ENCODE assay signal across 1 cellular context in the genomic region with DNA sequence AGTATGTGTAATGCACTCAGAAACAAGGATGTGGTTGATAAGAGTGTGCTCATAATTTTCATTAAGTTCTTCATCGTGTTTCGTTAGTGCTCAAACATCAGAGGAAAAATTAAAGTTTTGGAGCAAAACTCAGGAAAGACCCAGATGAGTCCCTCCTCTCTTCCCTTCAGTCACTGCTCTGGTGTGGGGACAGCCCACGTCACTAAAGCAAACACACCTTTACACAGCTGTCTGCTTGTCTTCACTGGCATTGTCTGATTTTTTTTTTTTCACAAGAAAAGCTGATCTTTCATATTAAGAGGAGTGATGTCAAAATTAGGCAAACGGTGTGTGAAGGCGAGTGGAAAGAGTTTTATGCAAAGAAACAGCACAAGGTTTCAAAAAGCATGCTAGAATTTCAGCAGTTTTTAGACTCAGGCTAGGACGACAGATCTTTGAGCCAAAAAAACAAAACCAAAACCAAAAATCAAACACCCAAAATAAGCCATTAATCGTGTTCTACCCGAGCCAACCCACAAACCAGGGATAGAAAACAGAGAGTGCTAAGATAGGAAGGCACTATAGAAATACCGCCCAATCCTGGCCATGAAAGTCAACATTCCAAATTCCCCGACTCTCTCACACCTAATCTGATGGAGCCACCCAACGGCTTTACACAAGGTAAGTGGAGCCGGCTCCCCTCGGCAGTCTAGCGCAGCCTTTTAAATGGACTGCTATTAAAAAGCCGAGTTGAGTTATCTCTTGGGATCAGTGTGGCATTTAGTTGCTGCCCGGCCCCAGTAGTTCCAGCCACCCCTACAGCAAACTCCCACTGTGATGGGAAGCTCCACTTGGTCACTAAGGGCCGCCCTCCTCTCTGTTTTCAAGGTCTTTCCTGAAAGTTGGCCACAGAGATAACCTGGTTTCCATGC.
TF ChIP-seq lines count a peak whose summit lies in the region.

No MANE protein-coding gene starts in this region.

TF ChIP-seq in GM23338, 12 proteins besides CTCF, POLR2A, EP300 and RAD21 (continued from another document):
- TF ChIP-seq STAT1 (IDR thresholded peaks at IDR 0.05; ENCODE audit: unreplicated experiment) (no peak), EZH2phosphoT487 (IDR thresholded peaks at IDR 0.05; ENCODE audit: unreplicated experiment) (no peak), EZH2 (IDR thresholded peaks at IDR 0.05; ENCODE audit: low read depth, unreplicated experiment) (no peak), CREB1 (CRISPR knock-in tag; IDR thresholded peaks at IDR 0.05; ENCODE audit: low read depth) (no peak)
- TF ChIP-seq, protein P1, sequence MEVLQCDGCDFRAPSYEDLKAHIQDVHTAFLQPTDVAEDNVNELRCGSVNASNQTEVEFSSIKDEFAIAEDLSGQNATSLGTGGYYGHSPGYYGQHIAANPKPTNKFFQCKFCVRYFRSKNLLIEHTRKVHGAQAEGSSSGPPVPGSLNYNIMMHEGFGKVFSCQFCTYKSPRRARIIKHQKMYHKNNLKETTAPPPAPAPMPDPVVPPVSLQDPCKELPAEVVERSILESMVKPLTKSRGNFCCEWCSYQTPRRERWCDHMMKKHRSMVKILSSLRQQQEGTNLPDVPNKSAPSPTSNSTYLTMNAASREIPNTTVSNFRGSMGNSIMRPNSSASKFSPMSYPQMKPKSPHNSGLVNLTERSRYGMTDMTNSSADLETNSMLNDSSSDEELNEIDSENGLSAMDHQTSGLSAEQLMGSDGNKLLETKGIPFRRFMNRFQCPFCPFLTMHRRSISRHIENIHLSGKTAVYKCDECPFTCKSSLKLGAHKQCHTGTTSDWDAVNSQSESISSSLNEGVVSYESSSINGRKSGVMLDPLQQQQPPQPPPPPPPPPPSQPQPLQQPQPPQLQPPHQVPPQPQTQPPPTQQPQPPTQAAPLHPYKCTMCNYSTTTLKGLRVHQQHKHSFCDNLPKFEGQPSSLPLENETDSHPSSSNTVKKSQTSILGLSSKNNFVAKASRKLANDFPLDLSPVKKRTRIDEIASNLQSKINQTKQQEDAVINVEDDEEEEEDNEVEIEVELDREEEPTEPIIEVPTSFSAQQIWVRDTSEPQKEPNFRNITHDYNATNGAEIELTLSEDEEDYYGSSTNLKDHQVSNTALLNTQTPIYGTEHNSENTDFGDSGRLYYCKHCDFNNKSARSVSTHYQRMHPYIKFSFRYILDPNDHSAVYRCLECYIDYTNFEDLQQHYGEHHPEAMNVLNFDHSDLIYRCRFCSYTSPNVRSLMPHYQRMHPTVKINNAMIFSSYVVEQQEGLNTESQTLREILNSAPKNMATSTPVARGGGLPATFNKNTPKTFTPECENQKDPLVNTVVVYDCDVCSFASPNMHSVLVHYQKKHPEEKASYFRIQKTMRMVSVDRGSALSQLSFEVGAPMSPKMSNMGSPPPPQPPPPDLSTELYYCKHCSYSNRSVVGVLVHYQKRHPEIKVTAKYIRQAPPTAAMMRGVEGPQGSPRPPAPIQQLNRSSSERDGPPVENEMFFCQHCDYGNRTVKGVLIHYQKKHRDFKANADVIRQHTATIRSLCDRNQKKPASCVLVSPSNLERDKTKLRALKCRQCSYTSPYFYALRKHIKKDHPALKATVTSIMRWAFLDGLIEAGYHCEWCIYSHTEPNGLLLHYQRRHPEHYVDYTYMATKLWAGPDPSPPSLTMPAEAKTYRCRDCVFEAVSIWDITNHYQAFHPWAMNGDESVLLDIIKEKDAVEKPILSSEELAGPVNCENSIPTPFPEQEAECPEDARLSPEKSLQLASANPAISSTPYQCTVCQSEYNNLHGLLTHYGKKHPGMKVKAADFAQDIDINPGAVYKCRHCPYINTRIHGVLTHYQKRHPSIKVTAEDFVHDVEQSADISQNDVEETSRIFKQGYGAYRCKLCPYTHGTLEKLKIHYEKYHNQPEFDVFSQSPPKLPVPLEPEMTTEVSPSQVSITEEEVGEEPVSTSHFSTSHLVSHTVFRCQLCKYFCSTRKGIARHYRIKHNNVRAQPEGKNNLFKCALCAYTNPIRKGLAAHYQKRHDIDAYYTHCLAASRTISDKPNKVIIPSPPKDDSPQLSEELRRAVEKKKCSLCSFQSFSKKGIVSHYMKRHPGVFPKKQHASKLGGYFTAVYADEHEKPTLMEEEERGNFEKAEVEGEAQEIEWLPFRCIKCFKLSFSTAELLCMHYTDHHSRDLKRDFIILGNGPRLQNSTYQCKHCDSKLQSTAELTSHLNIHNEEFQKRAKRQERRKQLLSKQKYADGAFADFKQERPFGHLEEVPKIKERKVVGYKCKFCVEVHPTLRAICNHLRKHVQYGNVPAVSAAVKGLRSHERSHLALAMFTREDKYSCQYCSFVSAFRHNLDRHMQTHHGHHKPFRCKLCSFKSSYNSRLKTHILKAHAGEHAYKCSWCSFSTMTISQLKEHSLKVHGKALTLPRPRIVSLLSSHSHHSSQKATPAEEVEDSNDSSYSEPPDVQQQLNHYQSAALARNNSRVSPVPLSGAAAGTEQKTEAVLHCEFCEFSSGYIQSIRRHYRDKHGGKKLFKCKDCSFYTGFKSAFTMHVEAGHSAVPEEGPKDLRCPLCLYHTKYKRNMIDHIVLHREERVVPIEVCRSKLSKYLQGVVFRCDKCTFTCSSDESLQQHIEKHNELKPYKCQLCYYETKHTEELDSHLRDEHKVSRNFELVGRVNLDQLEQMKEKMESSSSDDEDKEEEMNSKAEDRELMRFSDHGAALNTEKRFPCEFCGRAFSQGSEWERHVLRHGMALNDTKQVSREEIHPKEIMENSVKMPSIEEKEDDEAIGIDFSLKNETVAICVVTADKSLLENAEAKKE (CRISPR knock-in tag; IDR thresholded peaks at IDR 0.05) = no peak
